Comparison of ENCODE assay signal across 1 cellular context in genomic region chr17:26881195-26881594, GRCh38.
TF ChIP-seq lines count a peak whose summit lies in the region.

No MANE protein-coding gene starts in this region.

TF ChIP-seq in GM12878, 131 proteins besides CTCF, POLR2A, EP300 and RAD21 (continued from another document):
- TF ChIP-seq, protein P1, sequence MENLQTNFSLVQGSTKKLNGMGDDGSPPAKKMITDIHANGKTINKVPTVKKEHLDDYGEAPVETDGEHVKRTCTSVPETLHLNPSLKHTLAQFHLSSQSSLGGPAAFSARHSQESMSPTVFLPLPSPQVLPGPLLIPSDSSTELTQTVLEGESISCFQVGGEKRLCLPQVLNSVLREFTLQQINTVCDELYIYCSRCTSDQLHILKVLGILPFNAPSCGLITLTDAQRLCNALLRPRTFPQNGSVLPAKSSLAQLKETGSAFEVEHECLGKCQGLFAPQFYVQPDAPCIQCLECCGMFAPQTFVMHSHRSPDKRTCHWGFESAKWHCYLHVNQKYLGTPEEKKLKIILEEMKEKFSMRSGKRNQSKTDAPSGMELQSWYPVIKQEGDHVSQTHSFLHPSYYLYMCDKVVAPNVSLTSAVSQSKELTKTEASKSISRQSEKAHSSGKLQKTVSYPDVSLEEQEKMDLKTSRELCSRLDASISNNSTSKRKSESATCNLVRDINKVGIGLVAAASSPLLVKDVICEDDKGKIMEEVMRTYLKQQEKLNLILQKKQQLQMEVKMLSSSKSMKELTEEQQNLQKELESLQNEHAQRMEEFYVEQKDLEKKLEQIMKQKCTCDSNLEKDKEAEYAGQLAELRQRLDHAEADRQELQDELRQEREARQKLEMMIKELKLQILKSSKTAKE (IDR thresholded peaks at IDR 0.05; ENCODE audit: low read depth, poor library complexity, severe bottlenecking): peak; percentile 65
- TF ChIP-seq ZNF217 (IDR thresholded peaks at IDR 0.05): peak; percentile 62; the same call in 1 of the 2 replicates
- TF ChIP-seq ZNF24 (IDR thresholded peaks at IDR 0.05): peak; percentile 60
- TF ChIP-seq NKRF (conservative IDR thresholded peaks at IDR 0.05): peak; percentile 88
- TF ChIP-seq NR2C1 (IDR thresholded peaks at IDR 0.05): peak; percentile 80
- peak; percentile 98 for TF ChIP-seq ZNF592 (IDR thresholded peaks at IDR 0.05)
- TF ChIP-seq, protein P2, sequence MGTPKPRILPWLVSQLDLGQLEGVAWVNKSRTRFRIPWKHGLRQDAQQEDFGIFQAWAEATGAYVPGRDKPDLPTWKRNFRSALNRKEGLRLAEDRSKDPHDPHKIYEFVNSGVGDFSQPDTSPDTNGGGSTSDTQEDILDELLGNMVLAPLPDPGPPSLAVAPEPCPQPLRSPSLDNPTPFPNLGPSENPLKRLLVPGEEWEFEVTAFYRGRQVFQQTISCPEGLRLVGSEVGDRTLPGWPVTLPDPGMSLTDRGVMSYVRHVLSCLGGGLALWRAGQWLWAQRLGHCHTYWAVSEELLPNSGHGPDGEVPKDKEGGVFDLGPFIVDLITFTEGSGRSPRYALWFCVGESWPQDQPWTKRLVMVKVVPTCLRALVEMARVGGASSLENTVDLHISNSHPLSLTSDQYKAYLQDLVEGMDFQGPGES (IDR thresholded peaks at IDR 0.05): peak; percentile 87
